ENCODE assay signal across 21 cellular contexts in the genomic region with DNA sequence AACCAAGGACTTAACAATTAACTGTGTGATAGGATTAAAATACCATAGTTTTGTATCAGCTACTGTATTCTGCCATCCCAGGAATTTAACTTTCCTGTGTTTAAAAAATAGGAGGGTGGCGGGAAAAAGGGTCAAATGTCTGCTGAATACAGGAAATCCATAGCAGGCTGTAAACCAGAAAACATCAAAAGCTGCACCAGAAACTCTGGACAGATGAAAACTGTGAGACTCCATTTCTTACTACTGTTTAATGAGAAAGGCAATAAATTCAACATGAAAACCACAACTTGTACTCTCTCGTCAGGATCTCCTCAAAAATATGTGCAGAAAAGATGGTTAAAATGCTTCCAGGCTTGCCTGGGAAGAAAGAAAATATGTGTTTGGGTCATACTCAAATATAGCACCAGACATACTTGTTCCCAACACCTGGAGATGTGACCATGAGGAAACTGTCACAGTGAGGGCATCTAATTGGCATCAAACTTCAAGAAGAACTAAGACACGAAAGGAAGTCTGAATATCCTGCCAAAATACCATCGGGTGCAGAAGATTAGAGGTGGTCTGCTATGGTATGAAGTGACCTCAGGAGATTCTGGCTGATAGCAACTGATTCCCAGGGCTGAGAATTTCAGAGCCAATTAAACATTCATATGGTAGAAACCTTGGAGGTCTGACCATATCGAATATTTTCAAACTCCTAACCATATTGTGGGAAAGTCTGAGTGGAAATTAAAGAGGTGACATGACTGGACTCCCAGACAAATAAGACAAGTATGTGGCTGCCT.
DNase-seq lines count a peak whose midpoint lies in the region; ATAC-seq and TF ChIP-seq lines count a peak whose summit lies in the region.
"Had no signal": no experiment of that assay in that cellular context is flagged by ENCODE, and none has a peak within 500 bp of the region (broad histone marks: within the 10 kb centered on the region; RNA-seq: fewer than 3 reads in every experiment).

No MANE protein-coding gene starts in this region.

- no peaks in the 10 kb centered on the region for H3K27me3 Mint-ChIP-seq in chondrocyte (ENCODE audit: low read depth)
- no peaks in the 10 kb centered on the region for H3K27me3 Mint-ChIP-seq in nephron (ENCODE audit: low read depth)
- H3K27me3 Mint-ChIP-seq: activated CD4-positive, alpha-beta T cell treated with anti-CD3 and anti-CD28 coated beads, Interleukin-2, amount 10 ng/mL, durations not matched to agents 7 days and 5 days had no signal

- no peak for ATAC-seq in GM19324 (IDR thresholded peaks at IDR 0.05; ENCODE audit: low FRiP score, unreplicated experiment)
- ATAC-seq: GM12878 had no signal

- H3K4me3 Mint-ChIP-seq in chondrocyte (ENCODE audit: unreplicated experiment), result no peak overlapping the region
- no peak overlapping the region for H3K4me3 Mint-ChIP-seq in nephron
- H3K4me3 Mint-ChIP-seq: activated CD4-positive, alpha-beta T cell treated with anti-CD3 and anti-CD28 coated beads, Interleukin-2, amount 10 ng/mL, durations not matched to agents 7 days and 5 days; endodermal cell; H9 had no signal

- H3K27ac Mint-ChIP-seq in chondrocyte (ENCODE audit: unreplicated experiment) (peak overlapping the region; percentile 57), nephron (peak overlapping the region; percentile 55 to 77 (median 57))
- H3K27ac Mint-ChIP-seq: activated CD4-positive, alpha-beta T cell treated with anti-CD3 and anti-CD28 coated beads, Interleukin-2, amount 10 ng/mL, durations not matched to agents 7 days and 5 days; endodermal cell; H9 had no signal

- H3K4me1 Mint-ChIP-seq in chondrocyte (ENCODE audit: low read depth) (peaks cover 45% of the 10 kb centered on the region), nephron (peaks cover 26% of the 10 kb centered on the region)
- H3K4me1 Mint-ChIP-seq: activated CD4-positive, alpha-beta T cell treated with anti-CD3 and anti-CD28 coated beads, Interleukin-2, amount 10 ng/mL, durations not matched to agents 7 days and 5 days; H9 had no signal

- no peaks in the 10 kb centered on the region for H3K36me3 Mint-ChIP-seq in chondrocyte (ENCODE audit: low read depth)
- H3K36me3 Mint-ChIP-seq in nephron (ENCODE audit: low read depth), result no peaks in the 10 kb centered on the region

- H3K9me3 Mint-ChIP-seq in chondrocyte (ENCODE audit: low read depth) (no peaks in the 10 kb centered on the region), nephron (peaks cover 3% of the 10 kb centered on the region)
- H3K9me3 Mint-ChIP-seq: activated CD4-positive, alpha-beta T cell treated with anti-CD3 and anti-CD28 coated beads, Interleukin-2, amount 10 ng/mL, durations not matched to agents 7 days and 5 days; endodermal cell; H9 had no signal

- DNase-seq in Daoy (ENCODE audit: low read depth) (peak; percentile 29), LHCN-M2 (ENCODE audit: low read depth) (peak; percentile 25), chondrocyte (ENCODE audit: low spot score) (no peak), UCSD-AML1 (lab: John Stamatoyannopoulos, UW; ENCODE audit: unreplicated experiment) (no peak), amygdala (lab: John Stamatoyannopoulos, UW) (no peak), NCI-H187 (lab: John Stamatoyannopoulos, UW) (no peak)
- DNase-seq: activated CD4-positive, alpha-beta T cell treated with anti-CD3 and anti-CD28 coated beads, Interleukin-2, amount 10 ng/mL, durations not matched to agents 7 days and 5 days; activated effector memory CD4-positive, alpha-beta T cell treated with Interleukin-2 at 50 U/mL for 16 hours; adrenal gland; Caco-2; endodermal cell; foreskin fibroblast; H9; NCI-H1092; NCI-H2081 treated with DMSO at 0.1 percent for 48 hours; NCI-H510A; stimulated activated CD4-positive, alpha-beta T cell treated with anti-CD3 and anti-CD28 coated beads, Interleukin-2, amount 100 ng/mL, for 24 hours; stimulated activated naive CD4-positive, alpha-beta T cell treated with Interleukin-2 at 50 U/mL for 16 hours had no signal

- TF ChIP-seq CTCF in chondrocyte (IDR thresholded peaks at IDR 0.05), result no peak
- TF ChIP-seq CTCF in nephron (IDR thresholded peaks at IDR 0.05; ENCODE audit: unreplicated experiment in 3 of 3), result no peak

Comparison
In these comparisons a context has a peak if more than half of its experiments do, and no peak if none do; other contexts are left out.
1. DNase-seq: peak in Daoy (single experiment) and LHCN-M2 (single experiment); none in chondrocyte (single experiment), UCSD-AML1 (single experiment), amygdala (0 of 56) and NCI-H187 (0 of 2).